In the genomic region with DNA sequence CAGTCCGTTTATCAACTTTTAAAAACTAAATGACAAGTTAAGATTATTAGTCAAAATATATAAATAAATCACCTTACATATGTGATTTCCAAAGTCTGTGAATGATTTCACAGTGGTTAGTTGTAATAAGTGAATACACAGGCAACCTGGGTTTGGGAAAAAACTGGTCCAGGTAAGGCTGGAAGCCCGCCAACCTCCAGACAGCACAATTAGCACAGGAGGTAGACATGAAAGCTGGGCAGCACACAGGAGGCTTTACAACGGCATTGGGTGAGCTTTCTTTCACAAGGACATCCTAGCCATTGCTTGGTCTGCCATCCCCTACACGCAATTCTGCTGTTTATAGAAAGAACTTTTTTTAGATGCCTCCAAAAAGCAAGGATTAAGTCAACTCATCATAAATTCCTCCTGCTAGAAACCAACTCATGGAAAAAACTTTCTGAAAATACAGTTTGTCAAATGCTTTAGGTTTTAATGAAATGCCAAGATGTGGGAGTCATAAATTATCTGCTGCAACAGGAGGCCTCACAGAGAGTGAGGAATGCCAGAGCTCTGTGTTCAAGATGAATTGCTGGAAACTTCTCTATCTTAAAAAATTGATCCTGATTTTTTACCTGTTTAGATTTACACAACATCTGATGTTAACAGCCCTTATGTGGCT, we compare ENCODE assay signal across 14 cellular contexts.
DNase-seq lines count a peak whose midpoint lies in the region; ATAC-seq, FAIRE-seq and TF ChIP-seq lines count a peak whose summit lies in the region.
"Had no signal": no experiment of that assay in that cellular context is flagged by ENCODE, and none has a peak within 500 bp of the region (broad histone marks: within the 10 kb centered on the region; RNA-seq: fewer than 3 reads in every experiment).

No MANE protein-coding gene starts in this region.

- no peaks in the 10 kb centered on the region for H3K36me3 ChIP-seq in HEK293 (ENCODE audit: control insufficient read depth in 2 of 2, insufficient read depth in 1 of 2, low read length in 2 of 2)
- H3K36me3 ChIP-seq in keratinocyte (ENCODE audit: control insufficient read depth in 2 of 2, extremely low read depth in 1 of 2, insufficient read depth in 2 of 2, low read length in 2 of 2) = no peaks in the 10 kb centered on the region
- H3K36me3 ChIP-seq in SJCRH30 = no peaks in the 10 kb centered on the region
- H3K36me3 ChIP-seq: BLaER1 had no signal

- H3K27me3 ChIP-seq in keratinocyte (ENCODE audit: control insufficient read depth, extremely low read depth, insufficient read depth, low read length) (no peaks in the 10 kb centered on the region), SJCRH30 (no peaks in the 10 kb centered on the region)
- H3K27me3 ChIP-seq: BLaER1 had no signal

- H3K79me2 ChIP-seq in keratinocyte (ENCODE audit: control insufficient read depth, insufficient read depth, low read length) = no peaks in the 10 kb centered on the region

- peak; percentile 13 for DNase-seq in ACHN
- peak; percentile 60 for DNase-seq in astrocyte of the hippocampus (ENCODE audit: low read depth, low spot score)
- DNase-seq in keratinocyte (ENCODE audit: low read depth, low spot score) = no peak
- DNase-seq in SJCRH30 = no peak
- DNase-seq in activated T-cell treated with anti-CD3 and anti-CD28 coated beads for 4 hours = no peak
- DNase-seq in activated CD4-positive, alpha-beta T cell treated with anti-CD3 and anti-CD28 coated beads, Interleukin-2, amount 50 U/mL, for 48 hours = no peak
- DNase-seq: activated CD4-positive, alpha-beta T cell treated with anti-CD3 and anti-CD28 coated beads for 4 hours; activated naive CD4-positive, alpha-beta T cell treated with anti-CD3 and anti-CD28 coated beads, Interleukin-2, amount 50 U/mL, for 16 hours; effector CD8-positive, alpha-beta T cell; NCI-H526 treated with DMSO at 0.1 percent for 48 hours had no signal

- no peak overlapping the region for H2AFZ ChIP-seq in keratinocyte (ENCODE audit: control insufficient read depth, low read length)

- POLR2A ChIA-PET in HEK293 (lab: Yijun Ruan, JAX) = no interaction called here

- no peaks in the 10 kb centered on the region for H4K20me1 ChIP-seq in keratinocyte (ENCODE audit: control insufficient read depth, extremely low read depth, insufficient read depth, low read length)
- H4K20me1 ChIP-seq: BLaER1 had no signal

- no peak for ATAC-seq in HG02938 (IDR thresholded peaks at IDR 0.05; ENCODE audit: unreplicated experiment)
- ATAC-seq: HCT116 had no signal

- H3K4me2 ChIP-seq in keratinocyte (ENCODE audit: control insufficient read depth, extremely low read depth, insufficient read depth, low read depth, low read length) = peak overlapping the region; percentile 65
- H3K4me2 ChIP-seq: BLaER1 had no signal

- no peak overlapping the region for H3K9ac ChIP-seq in keratinocyte (ENCODE audit: control insufficient read depth, extremely low read depth, insufficient read depth, low read length)
- H3K9ac ChIP-seq: BLaER1 had no signal

- peak; percentile 49 for FAIRE-seq in keratinocyte (lab: Jason Lieb, UNC)

- dilution Hi-C loops in keratinocyte (cut with MboI; ENCODE audit: extremely low pct_ligation_motif_present, low sequenced_read_pairs) = no loop called here

- TF ChIP-seq CTCF in HEK293 (tag by site-specific recombination; IDR thresholded peaks at IDR 0.05) = no peak
- TF ChIP-seq CTCF in keratinocyte (optimal IDR thresholded peaks at IDR 0.05 in 1 of 3, IDR thresholded peaks at IDR 0.05 in 1 of 3, conservative IDR thresholded peaks at IDR 0.05 in 1 of 3; ENCODE audit: extremely low read depth in 1 of 3, insufficient read depth in 2 of 3, low read length in 3 of 3) = no peak

- H3K27ac ChIP-seq in HEK293 (ENCODE audit: extremely low read depth, low read depth, low read length) = no peak overlapping the region; the same call in 1 of the 2 replicates
- no peak overlapping the region for H3K27ac ChIP-seq in keratinocyte (ENCODE audit: control insufficient read depth, insufficient read depth, low read length)
- no peak overlapping the region for H3K27ac ChIP-seq in SJCRH30
- H3K27ac ChIP-seq: BLaER1 had no signal

- in situ Hi-C loops in ACHN (cut with HindIII; ENCODE audit: low pct_ligation_motif_present, low pct_unique_long_range_greater_than_20kb, low sequenced_read_pairs) = no loop called here

- CTCF ChIA-PET in HEK293 (lab: Yijun Ruan, JAX) = interaction anchor here (0.7 to 2.1 kb wide), 6 partner anchors 13 to 607 kb away, joined by 3 to 10 read pairs (median 3); no protein-coding TSS in a partner anchor

- H3K4me3 ChIP-seq in HEK293 (ENCODE audit: low read depth, low read length) (no peak overlapping the region), keratinocyte (ENCODE audit: control insufficient read depth in 2 of 3, extremely low read depth in 1 of 3, insufficient read depth in 2 of 3, low read depth in 1 of 3, low read length in 3 of 3) (peak overlapping the region in 1 of 3 experiments; percentile 9), SJCRH30 (no peak overlapping the region)
- H3K4me3 ChIP-seq: BLaER1 had no signal

- H3K9me3 ChIP-seq in HEK293 (ENCODE audit: control insufficient read depth, insufficient read depth, low read depth, low read length) = no peaks in the 10 kb centered on the region
- no peaks in the 10 kb centered on the region for H3K9me3 ChIP-seq in keratinocyte (ENCODE audit: control insufficient read depth, low read depth, low read length)
- H3K9me3 ChIP-seq in SJCRH30 (replicated peaks) = no peaks in the 10 kb centered on the region
- H3K9me3 ChIP-seq: BLaER1 had no signal

- no peaks in the 10 kb centered on the region for H3K9me1 ChIP-seq in keratinocyte (ENCODE audit: control insufficient read depth, extremely low read depth, insufficient read depth, low read length)

- H3K4me1 ChIP-seq in HEK293 (ENCODE audit: control insufficient read depth, insufficient read depth, low read length) (peaks cover 9% of the 10 kb centered on the region), keratinocyte (ENCODE audit: control insufficient read depth, extremely low read depth, insufficient read depth, low read length) (peaks cover 28% of the 10 kb centered on the region), SJCRH30 (peaks cover 23% of the 10 kb centered on the region)
- H3K4me1 ChIP-seq: BLaER1 had no signal

TF ChIP-seq in HEK293, 187 proteins besides CTCF, POLR2A, EP300 and RAD21:
- TF ChIP-seq ZSCAN23 (tag by site-specific recombination; IDR thresholded peaks at IDR 0.05) (no peak), GLIS1 (tag by site-specific recombination; IDR thresholded peaks at IDR 0.05) (0 out of 2 replicates have a peak, but pooled peaks have one; percentile 21), SCRT2 (tag by site-specific recombination; IDR thresholded peaks at IDR 0.05) (peak; percentile 82), ZNF223 (tag by site-specific recombination; IDR thresholded peaks at IDR 0.05) (no peak)
- TF ChIP-seq, protein P1, sequence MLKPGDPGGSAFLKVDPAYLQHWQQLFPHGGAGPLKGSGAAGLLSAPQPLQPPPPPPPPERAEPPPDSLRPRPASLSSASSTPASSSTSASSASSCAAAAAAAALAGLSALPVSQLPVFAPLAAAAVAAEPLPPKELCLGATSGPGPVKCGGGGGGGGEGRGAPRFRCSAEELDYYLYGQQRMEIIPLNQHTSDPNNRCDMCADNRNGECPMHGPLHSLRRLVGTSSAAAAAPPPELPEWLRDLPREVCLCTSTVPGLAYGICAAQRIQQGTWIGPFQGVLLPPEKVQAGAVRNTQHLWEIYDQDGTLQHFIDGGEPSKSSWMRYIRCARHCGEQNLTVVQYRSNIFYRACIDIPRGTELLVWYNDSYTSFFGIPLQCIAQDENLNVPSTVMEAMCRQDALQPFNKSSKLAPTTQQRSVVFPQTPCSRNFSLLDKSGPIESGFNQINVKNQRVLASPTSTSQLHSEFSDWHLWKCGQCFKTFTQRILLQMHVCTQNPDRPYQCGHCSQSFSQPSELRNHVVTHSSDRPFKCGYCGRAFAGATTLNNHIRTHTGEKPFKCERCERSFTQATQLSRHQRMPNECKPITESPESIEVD (tag by site-specific recombination; IDR thresholded peaks at IDR 0.05) = peak; percentile 84

Comparison
In these comparisons a context has a peak if more than half of its experiments do, and no peak if none do; other contexts are left out.
1. DNase-seq: peak in ACHN (single experiment) and astrocyte of the hippocampus (single experiment); none in keratinocyte (single experiment), SJCRH30 (0 of 2), activated T-cell treated with anti-CD3 and anti-CD28 coated beads for 4 hours (single experiment) and activated CD4-positive, alpha-beta T cell treated with anti-CD3 and anti-CD28 coated beads, Interleukin-2, amount 50 U/mL, for 48 hours (0 of 2).